In the genomic region with DNA sequence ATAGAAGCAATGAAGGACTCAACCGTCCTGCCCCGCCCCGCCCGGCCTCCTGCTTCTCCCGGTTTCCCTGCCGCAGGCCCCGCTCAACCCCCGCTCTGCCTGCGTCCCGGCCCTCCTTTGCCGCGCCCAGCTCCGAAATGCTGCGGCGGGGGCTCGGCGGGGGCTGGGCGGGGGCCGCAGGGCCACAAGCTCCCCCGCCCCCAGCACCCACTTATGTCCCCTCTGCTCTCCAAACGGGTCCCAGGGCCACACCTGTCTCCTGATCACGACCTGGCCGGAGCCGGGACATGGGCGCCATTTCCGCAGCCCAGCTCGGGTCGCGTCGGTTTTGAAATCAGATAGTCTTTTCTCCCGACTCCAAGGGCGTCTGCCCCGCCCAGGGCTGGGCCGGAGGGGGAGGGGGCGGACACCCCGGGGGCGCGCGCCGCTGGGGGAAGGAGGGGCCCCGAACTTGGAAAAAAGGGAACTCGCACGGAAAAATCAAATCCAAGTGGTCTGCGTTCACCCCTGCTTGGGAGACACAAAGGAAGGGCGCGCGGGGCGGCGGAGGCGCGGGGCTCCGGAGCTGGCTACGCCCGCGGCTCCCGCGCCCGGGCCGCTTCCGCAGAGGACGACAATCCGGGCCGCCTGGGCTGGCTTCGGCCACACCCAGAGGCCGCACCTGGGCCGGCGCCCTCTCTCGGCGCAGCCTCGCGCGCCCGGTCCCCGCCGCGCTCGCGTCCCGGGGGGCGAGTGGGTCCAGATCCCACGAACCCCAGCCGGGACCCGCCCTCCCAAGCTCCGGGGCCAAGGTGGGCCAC, we compare ENCODE assay signal across 8 cellular contexts.
DNase-seq lines count a peak whose midpoint lies in the region; ATAC-seq lines count a peak whose summit lies in the region.

No MANE protein-coding gene starts in this region.

- peak; percentile 58 for ATAC-seq in HG03095 (IDR thresholded peaks at IDR 0.05; ENCODE audit: unreplicated experiment)

- H3K27ac ChIP-seq in epithelial cell of prostate: peak overlapping the region; percentile 87

- DNase-seq in NCI-H524 (lab: John Stamatoyannopoulos, UW): peak; percentile 63 to 65
- no peak for DNase-seq in NCI-H524 treated with DMSO at 0.1 percent for 48 hours (lab: John Stamatoyannopoulos, UW)
- peak; percentile 38 for DNase-seq in NCI-H748 treated with DMSO at 0.1 percent for 48 hours (lab: John Stamatoyannopoulos, UW)
- DNase-seq in activated CD8-positive, alpha-beta memory T cell treated with anti-CD3 and anti-CD28 coated beads, Interleukin-2, amount 50 U/mL, for 4 hours: peak; percentile 45
- DNase-seq in epithelial cell of prostate (ENCODE audit: low read depth, low spot score): no peak
- peak; percentile 47 for DNase-seq in mucosa of gallbladder (ENCODE audit: low spot score)
- DNase-seq in stimulated activated CD8-positive, alpha-beta memory T cell treated with anti-CD3 and anti-CD28 coated beads, Interleukin-7, amount 100 ng/mL, for 24 hours (ENCODE audit: low read depth): peak; percentile 29

Comparison
In these comparisons a context has a peak if more than half of its experiments do, and no peak if none do; other contexts are left out.
1. DNase-seq: peak in NCI-H524 (2 of 2), NCI-H748 treated with DMSO at 0.1 percent for 48 hours (single experiment), activated CD8-positive, alpha-beta memory T cell treated with anti-CD3 and anti-CD28 coated beads, Interleukin-2, amount 50 U/mL, for 4 hours (single experiment), mucosa of gallbladder (single experiment) and stimulated activated CD8-positive, alpha-beta memory T cell treated with anti-CD3 and anti-CD28 coated beads, Interleukin-7, amount 100 ng/mL, for 24 hours (single experiment); none in NCI-H524 treated with DMSO at 0.1 percent for 48 hours (single experiment) and epithelial cell of prostate (single experiment).